In the genomic region with DNA sequence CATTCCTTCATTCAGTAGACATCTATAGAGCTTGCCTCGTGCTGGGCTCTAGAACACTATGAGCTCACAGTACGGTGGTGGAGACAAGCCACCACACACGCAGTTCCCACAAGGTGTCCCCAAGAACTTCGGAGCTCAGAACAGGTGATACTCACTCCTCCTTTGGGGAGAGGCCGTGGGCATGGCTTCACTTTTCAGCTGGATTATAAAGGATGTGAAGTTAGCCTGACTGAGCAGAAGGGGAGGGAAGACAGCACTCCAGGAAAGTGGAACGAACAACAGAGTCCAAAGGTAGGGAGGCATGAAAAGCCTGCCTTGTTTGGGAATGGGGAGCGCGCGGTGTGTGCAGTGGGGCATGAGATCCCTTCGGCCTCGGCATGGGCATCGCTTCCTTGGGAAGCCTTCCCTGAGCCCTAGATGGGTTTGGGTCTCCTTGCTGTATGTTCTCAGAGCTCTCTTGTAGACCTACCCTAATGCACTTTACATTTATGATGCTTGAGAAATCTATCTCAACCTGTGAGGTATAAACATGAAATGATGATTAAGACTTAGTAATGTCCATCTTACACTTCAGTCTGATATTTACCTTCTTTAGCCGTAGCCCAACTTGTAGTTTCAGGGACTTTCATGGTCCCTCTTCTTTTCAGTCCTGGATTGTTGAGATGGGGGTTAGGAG, we compare ENCODE assay signal across 9 cellular contexts. TPM values are rescaled to one million over a fixed set of nuclear protein-coding genes. Genes with fewer than 3 reads are reported as not detected.
A peak's percentile ranks its signal among the peaks of the same experiment; 100 is the strongest.
DNase-seq lines count a peak whose midpoint lies in the region; ATAC-seq and TF ChIP-seq lines count a peak whose summit lies in the region.
"Had no signal": no experiment of that assay in that cellular context is flagged by ENCODE, and none has a peak within 500 bp of the region (broad histone marks: within the 10 kb centered on the region; RNA-seq: fewer than 3 reads in every experiment).

No MANE protein-coding gene starts in this region.

- H3K9me3 ChIP-seq in SK-N-SH = no peaks in the 10 kb centered on the region
- no peaks in the 10 kb centered on the region for H3K9me3 ChIP-seq in esophagus (ENCODE audit: control insufficient read depth in 2 of 2, insufficient read depth in 1 of 2, low read depth in 1 of 2, low read length in 1 of 2)
- no peaks in the 10 kb centered on the region for H3K9me3 ChIP-seq in neural progenitor cell (ENCODE audit: low read depth)

- POLR2A ChIA-PET in SK-N-SH (lab: Yijun Ruan, JAX) = interaction anchor here (0.7 to 1.6 kb wide), 6 partner anchors 8 to 1459 kb away, joined by 3 to 10 read pairs (median 4); no protein-coding TSS in a partner anchor

- no peak for TF ChIP-seq POLR2A in GM18505 (IDR thresholded peaks at IDR 0.05; ENCODE audit: borderline replicate concordance, extremely low read depth, insufficient read depth, insufficient read length)

- peaks cover 5% of the 10 kb centered on the region for H3K4me1 ChIP-seq in ACC112 (ENCODE audit: control insufficient read depth, insufficient read depth, low read length, unreplicated experiment)
- peaks cover 6 to 14% of the 10 kb centered on the region in 2 experiments; a peak in 2 of 4 replicates for H3K4me1 ChIP-seq in SK-N-SH (ENCODE audit: control insufficient read depth in 1 of 2, insufficient read depth in 2 of 2, low read depth in 1 of 2, low read length in 1 of 2)
- H3K4me1 ChIP-seq in esophagus (ENCODE audit: control insufficient read depth in 2 of 2, insufficient read depth in 2 of 2, low read length in 1 of 2) = no peaks in the 10 kb centered on the region
- H3K4me1 ChIP-seq in neural progenitor cell = peaks cover 14% of the 10 kb centered on the region

- H3K36me3 ChIP-seq in ACC112 (ENCODE audit: insufficient read depth, low read length) (peaks cover 4% of the 10 kb centered on the region; the same call in 1 of the 2 replicates), SK-N-SH (replicated peaks in 1 of 2; ENCODE audit: control insufficient read depth in 1 of 2, insufficient read depth in 2 of 2, low read length in 1 of 2) (peaks cover 0 to 8% of the 10 kb centered on the region in 2 experiments), esophagus (ENCODE audit: control insufficient read depth in 2 of 2, insufficient read depth in 2 of 2, low read length in 1 of 2) (no peaks in the 10 kb centered on the region), neural progenitor cell (no peaks in the 10 kb centered on the region)

- no peak for DNase-seq in SK-N-SH
- DNase-seq in neural progenitor cell (ENCODE audit: low spot score) = peak; percentile 65
- DNase-seq in GM03348 (ENCODE audit: low spot score) = no peak
- DNase-seq in NOMO-1 treated with dmso at 0.1 percent for 144 hours (lab: John Stamatoyannopoulos, UW; ENCODE audit: unreplicated experiment) = no peak

- H3K9ac ChIP-seq in SK-N-SH = peak overlapping the region; percentile 57
- no peak overlapping the region for H3K9ac ChIP-seq in neural progenitor cell

- 32% methylated on average over 13 of the region's 13 CpGs for WGBS in SK-N-SH (ENCODE audit: low lambda C conversion rate)
- 21 to 25% methylated on average over 13 of the region's 13 CpGs for WGBS in esophagus, 2 donors

- CTCF ChIA-PET in SK-N-SH (lab: Yijun Ruan, JAX) = interaction anchor here (0.8 to 3.5 kb wide), 10 partner anchors 16 to 605 kb away, joined by 3 to 14 read pairs (median 4); partner anchors contain the start of gene KCNIP2

- peak overlapping the region; percentile 63 for H3K27ac ChIP-seq in ACC112 (ENCODE audit: low read depth, low read length)
- H3K27ac ChIP-seq in SK-N-SH (ENCODE audit: low read depth in 2 of 2, low read length in 1 of 2) = peak overlapping the region; percentile 61 to 77
- peak overlapping the region; percentile 94 to 95 for H3K27ac ChIP-seq in esophagus (ENCODE audit: low read depth in 2 of 2, low read length in 1 of 2)
- H3K27ac ChIP-seq in neural progenitor cell = no peak overlapping the region

- peaks cover 2% of the 10 kb centered on the region for H3K36me3 Mint-ChIP-seq in neural progenitor cell

- peaks cover 39% of the 10 kb centered on the region for H4K20me1 ChIP-seq in SK-N-SH (ENCODE audit: insufficient read depth)
- H4K20me1 ChIP-seq in neural progenitor cell (ENCODE audit: low read depth) = peaks cover 39% of the 10 kb centered on the region

- H3K4me2 ChIP-seq in SK-N-SH = peak overlapping the region; percentile 85
- H3K4me2 ChIP-seq in neural progenitor cell = peak overlapping the region; percentile 80

- peak overlapping the region; percentile 90 for H3K4me3 Mint-ChIP-seq in neural progenitor cell

- peaks cover 3% of the 10 kb centered on the region for H3K27me3 Mint-ChIP-seq in neural progenitor cell (ENCODE audit: insufficient read depth, low read depth)

- H3K4me1 Mint-ChIP-seq in neural progenitor cell = peaks cover 25% of the 10 kb centered on the region

- H3K9me3 Mint-ChIP-seq in neural progenitor cell = no peaks in the 10 kb centered on the region

- peaks cover 4% of the 10 kb centered on the region for H3F3A ChIP-seq in SK-N-SH (replicated peaks; ENCODE audit: insufficient read depth)
- peaks cover 20% of the 10 kb centered on the region for H3F3A ChIP-seq in neural progenitor cell (ENCODE audit: low read depth)

- peak overlapping the region; percentile 100 for H3K27ac Mint-ChIP-seq in neural progenitor cell

- TF ChIP-seq CTCF in SK-N-SH (IDR thresholded peaks at IDR 0.05) (no peak), neural progenitor cell (IDR thresholded peaks at IDR 0.05) (no peak)

- no peaks in the 10 kb centered on the region for H3K9me2 ChIP-seq in SK-N-SH

- TF ChIP-seq EP300 in SK-N-SH (IDR thresholded peaks at IDR 0.05; ENCODE audit: borderline replicate concordance in 1 of 2, low read depth in 1 of 2, low read length in 1 of 2) = no peak

- H3K4me3 ChIP-seq in ACC112 (ENCODE audit: low read depth, low read length) = peak overlapping the region; percentile 84
- peak overlapping the region; percentile 48 to 58 for H3K4me3 ChIP-seq in SK-N-SH (ENCODE audit: low read depth in 2 of 2, low read length in 1 of 2)
- H3K4me3 ChIP-seq in esophagus (ENCODE audit: low read depth in 1 of 2, low read length in 2 of 2) = peak overlapping the region; percentile 34 to 53
- peak overlapping the region; percentile 94 for H3K4me3 ChIP-seq in neural progenitor cell

- H2AFZ ChIP-seq in ACC112 (ENCODE audit: low read length, unreplicated experiment) (peak overlapping the region; percentile 82), SK-N-SH (ENCODE audit: low read depth) (peak overlapping the region; percentile 70), neural progenitor cell (replicated peaks) (peak overlapping the region; percentile 81)

- TF ChIP-seq RAD21 in SK-N-SH (IDR thresholded peaks at IDR 0.05; ENCODE audit: low read length) = no peak

- H3K79me2 ChIP-seq in ACC112 (ENCODE audit: control insufficient read depth, insufficient read depth, low read length, unreplicated experiment) (peaks cover 52% of the 10 kb centered on the region), SK-N-SH (ENCODE audit: insufficient read depth) (peaks cover 42% of the 10 kb centered on the region), neural progenitor cell (ENCODE audit: low read depth) (peaks cover 59% of the 10 kb centered on the region)

- ATAC-seq in GM18505 (IDR thresholded peaks at IDR 0.05; ENCODE audit: unreplicated experiment) (peak; percentile 23), HG02973 (IDR thresholded peaks at IDR 0.05; ENCODE audit: unreplicated experiment) (peak; percentile 15)

- H3K27me3 ChIP-seq in ACC112 (ENCODE audit: insufficient read depth, low read length) (no peaks in the 10 kb centered on the region), SK-N-SH (ENCODE audit: insufficient read depth) (no peaks in the 10 kb centered on the region), esophagus (ENCODE audit: control insufficient read depth in 1 of 2, insufficient read depth in 2 of 2, low read length in 2 of 2) (no peaks in the 10 kb centered on the region), neural progenitor cell (no peaks in the 10 kb centered on the region)

TF ChIP-seq in SK-N-SH, 30 proteins besides CTCF, POLR2A, EP300 and RAD21:
- TF ChIP-seq MXI1 (IDR thresholded peaks at IDR 0.05; ENCODE audit: low read depth, low read length) = peak; percentile 43; the same call in 1 of the 2 replicates
- TF ChIP-seq TCF12 (IDR thresholded peaks at IDR 0.05) = no peak
- TF ChIP-seq GABPA (IDR thresholded peaks at IDR 0.05; ENCODE audit: low read depth) = no peak

RNA-seq across cellular contexts. Expression of gene OGA, which starts 0.9 kb away (rescaled TPM):
- polyA plus RNA-seq in SK-N-SH (2012; rRNA removed) (24.8 and 36.6 TPM in 2 replicates), esophagus (10 to 100 TPM; 40.0 to 47.1 TPM)
- polyA plus RNA-seq in SK-N-SH (2012; cell fraction: cytosol; rRNA removed) = 23.2 and 28.1 TPM in 2 replicates
- 70.8 and 133 TPM in 2 replicates for polyA plus RNA-seq in SK-N-SH (2012; cell fraction: nucleus; rRNA removed)
- 197 and 275 TPM in 2 replicates for total RNA-seq in neural progenitor cell (ENCODE audit: low replicate concordance)

RNA-seq across cellular contexts. Expression of gene KCNIP2, which starts 24.5 kb away (rescaled TPM):
- polyA plus RNA-seq in SK-N-SH (2012; rRNA removed) (1.0 and 1.8 TPM in 2 replicates), esophagus (1 to 10 TPM in 1 of 2 donors, under 1 TPM in 1; 0.67 to 1.6 TPM)
- 0.12 and 0.38 TPM in 2 replicates for polyA plus RNA-seq in SK-N-SH (2012; cell fraction: cytosol; rRNA removed)
- 12.0 and 12.4 TPM in 2 replicates for polyA plus RNA-seq in SK-N-SH (2012; cell fraction: nucleus; rRNA removed)
- 2.4 and 5.5 TPM in 2 replicates for total RNA-seq in neural progenitor cell (ENCODE audit: low replicate concordance)

RNA-seq across cellular contexts. Expression of gene NPM3, which starts 35.9 kb away (rescaled TPM):
- polyA plus RNA-seq in SK-N-SH (2012; rRNA removed) = 89.3 and 105 TPM in 2 replicates
- polyA plus RNA-seq in SK-N-SH (2012; cell fraction: cytosol; rRNA removed) = 71.2 and 96.6 TPM in 2 replicates
- polyA plus RNA-seq in SK-N-SH (2012; cell fraction: nucleus; rRNA removed) = 43.9 and 55.4 TPM in 2 replicates
- 10 to 100 TPM; 13.3 to 39.2 TPM for polyA plus RNA-seq in esophagus
- 93.1 and 149 TPM in 2 replicates for total RNA-seq in neural progenitor cell (ENCODE audit: low replicate concordance)

RNA-seq across cellular contexts. Expression of gene FGF8, which starts 43.2 kb away (rescaled TPM):
- polyA plus RNA-seq in SK-N-SH (2012; rRNA removed) (0.34 TPM in 1 of 2 replicates, not detected in the other), esophagus (not detected)
- 0.06 TPM in 1 of 2 replicates, not detected in the other for polyA plus RNA-seq in SK-N-SH (2012; cell fraction: cytosol; rRNA removed)
- polyA plus RNA-seq in SK-N-SH (2012; cell fraction: nucleus; rRNA removed) = 1.1 and 1.8 TPM in 2 replicates
- total RNA-seq in neural progenitor cell (ENCODE audit: low replicate concordance) = 17.6 and 32.2 TPM in 2 replicates
- total RNA-seq: HT1080 had no signal

Comparison
In these comparisons a context has a peak if more than half of its experiments do, and no peak if none do; other contexts are left out.
1. H3K4me3 ChIP-seq: peak in every context shown above with its lines; median percentile 94 in neural progenitor cell; 84 in ACC112; 53 in SK-N-SH; 44 in esophagus.